In genomic region chr1:60132985-60133673, GRCh38 we compare ENCODE assay signal across 11 cellular contexts. TPM values are rescaled to one million over a fixed set of nuclear protein-coding genes. Genes with fewer than 3 reads are reported as not detected.
DNase-seq lines count a peak whose midpoint lies in the region; ATAC-seq and TF ChIP-seq lines count a peak whose summit lies in the region.
"Had no signal": no experiment of that assay in that cellular context is flagged by ENCODE, and none has a peak within 500 bp of the region (broad histone marks: within the 10 kb centered on the region; RNA-seq: fewer than 3 reads in every experiment).

No MANE protein-coding gene starts in this region.

- no peaks in the 10 kb centered on the region for H3K36me3 Mint-ChIP-seq in activated naive CD4-positive, alpha-beta T cell treated with anti-CD3 and anti-CD28 coated beads, Interleukin-2, amount 50 U/mL, for 72 hours
- H3K36me3 Mint-ChIP-seq in activated naive CD4-positive, alpha-beta T cell treated with anti-CD3 and anti-CD28 coated beads for 36 hours (ENCODE audit: low read depth) = no peaks in the 10 kb centered on the region
- H3K36me3 Mint-ChIP-seq: activated CD4-positive, alpha-beta memory T cell treated with anti-CD3 and anti-CD28 coated beads for 36 hours had no signal

- H3K9ac ChIP-seq in SK-N-MC (ENCODE audit: insufficient read length) = no peak overlapping the region

- peaks cover 0 to 13% (median 4%) of the 10 kb centered on the region in 4 donors for H3K4me1 ChIP-seq in transverse colon

- peak overlapping the region; percentile 89 for H3K27ac ChIP-seq in SK-N-MC
- no peak overlapping the region for H3K27ac ChIP-seq in transverse colon

- no peaks in the 10 kb centered on the region for H3K9me3 ChIP-seq in SK-N-MC (ENCODE audit: low read depth, low read length)
- H3K9me3 ChIP-seq in transverse colon = no peaks in the 10 kb centered on the region

- no peaks in the 10 kb centered on the region for H3K9me3 Mint-ChIP-seq in activated naive CD4-positive, alpha-beta T cell treated with anti-CD3 and anti-CD28 coated beads, Interleukin-2, amount 50 U/mL, for 72 hours
- no peaks in the 10 kb centered on the region for H3K9me3 Mint-ChIP-seq in activated naive CD4-positive, alpha-beta T cell treated with anti-CD3 and anti-CD28 coated beads for 36 hours
- H3K9me3 Mint-ChIP-seq: activated CD4-positive, alpha-beta memory T cell treated with anti-CD3 and anti-CD28 coated beads for 36 hours had no signal

- H3K36me3 ChIP-seq in SK-N-MC (ENCODE audit: insufficient read depth, low read length) = no peaks in the 10 kb centered on the region
- H3K36me3 ChIP-seq in transverse colon = no peaks in the 10 kb centered on the region

- CTCF ChIA-PET in activated naive CD4-positive, alpha-beta T cell treated with anti-CD3 and anti-CD28 coated beads for 36 hours (lab: Charles Lee) = no interaction called here

- in situ Hi-C loops in transverse colon (cut with MboI; ENCODE audit: low pct_ligation_motif_present in 1 of 4, low pct_unique_long_range_greater_than_20kb in 1 of 4, low sequenced_read_pairs in 3 of 4) = loop anchor here in 1 of 4 donors (25.0 kb wide), 1 partner anchor 904 kb away; no protein-coding TSS in a partner anchor

- TF ChIP-seq CTCF in fibroblast of pulmonary artery (IDR thresholded peaks at IDR 0.05; ENCODE audit: low read length, missing control alignments) (no peak), transverse colon (IDR thresholded peaks at IDR 0.05) (no peak)

- H3K4me3 ChIP-seq in SK-N-MC (peak overlapping the region; percentile 67), fibroblast of pulmonary artery (replicated peaks; ENCODE audit: low read depth, low read length) (no peak overlapping the region), transverse colon (no peak overlapping the region)

- H3K27me3 ChIP-seq in transverse colon = no peaks in the 10 kb centered on the region

- no peak overlapping the region for H3K4me3 Mint-ChIP-seq in activated naive CD4-positive, alpha-beta T cell treated with anti-CD3 and anti-CD28 coated beads for 36 hours
- H3K4me3 Mint-ChIP-seq: activated CD4-positive, alpha-beta memory T cell treated with anti-CD3 and anti-CD28 coated beads for 36 hours had no signal

- intact Hi-C loops in activated naive CD4-positive, alpha-beta T cell treated with anti-CD3 and anti-CD28 coated beads for 36 hours (cut with micrococcal nuclease) = no loop called here
- intact Hi-C loops in transverse colon (cut with DNase I; ENCODE audit: low total_unique reads) = no loop called here

- H3K27ac Mint-ChIP-seq in activated naive CD4-positive, alpha-beta T cell treated with anti-CD3 and anti-CD28 coated beads, Interleukin-2, amount 50 U/mL, for 72 hours = peak overlapping the region; percentile 12 to 39
- no peak overlapping the region for H3K27ac Mint-ChIP-seq in activated naive CD4-positive, alpha-beta T cell treated with anti-CD3 and anti-CD28 coated beads for 36 hours
- H3K27ac Mint-ChIP-seq: activated CD4-positive, alpha-beta memory T cell treated with anti-CD3 and anti-CD28 coated beads for 36 hours had no signal

- ATAC-seq in activated naive CD4-positive, alpha-beta T cell treated with anti-CD3 and anti-CD28 coated beads, Interleukin-2, amount 50 U/mL, for 72 hours = no peak
- ATAC-seq: left lobe of liver had no signal

- peaks cover 4% of the 10 kb centered on the region for H3K4me1 Mint-ChIP-seq in activated naive CD4-positive, alpha-beta T cell treated with anti-CD3 and anti-CD28 coated beads for 36 hours (ENCODE audit: low read depth)

- no peak for TF ChIP-seq EP300 in transverse colon (IDR thresholded peaks at IDR 0.05; ENCODE audit: low read depth)

- no peak for DNase-seq in activated naive CD4-positive, alpha-beta T cell treated with anti-CD3 and anti-CD28 coated beads, Interleukin-2, amount 50 U/mL, for 72 hours (ENCODE audit: low spot score in 2 of 2)
- DNase-seq in activated naive CD4-positive, alpha-beta T cell treated with anti-CD3 and anti-CD28 coated beads for 36 hours = no peak
- peak; percentile 73 for DNase-seq in SK-N-MC (ENCODE audit: low read depth, low spot score)
- DNase-seq in fibroblast of pulmonary artery (ENCODE audit: low read depth) = peak; percentile 68
- peak; percentile 13 for DNase-seq in transverse colon
- no peak for DNase-seq in NCI-H1048 (lab: John Stamatoyannopoulos, UW)
- DNase-seq in NCI-H187 treated with DMSO at 0.1 percent for 48 hours (lab: John Stamatoyannopoulos, UW) = no peak
- no peak for DNase-seq in DMS79 (lab: John Stamatoyannopoulos, UW)
- DNase-seq: activated CD4-positive, alpha-beta memory T cell treated with anti-CD3 and anti-CD28 coated beads for 36 hours; C1 segment of cervical spinal cord had no signal

- H3K27me3 Mint-ChIP-seq in activated naive CD4-positive, alpha-beta T cell treated with anti-CD3 and anti-CD28 coated beads for 36 hours (ENCODE audit: low read depth) = peaks cover 4% of the 10 kb centered on the region

- no peak for TF ChIP-seq POLR2A in transverse colon (IDR thresholded peaks at IDR 0.05)

- WGBS in transverse colon (ENCODE audit: low coverage in 1 of 2), 2 donors = 35 to 38% methylated on average over 8 to 9 of the region's 9 CpGs

RNA-seq across cellular contexts. Expression of gene C1orf87, which starts 59.6 kb away (rescaled TPM):
- total RNA-seq in activated naive CD4-positive, alpha-beta T cell treated with anti-CD3 and anti-CD28 coated beads, Interleukin-2, amount 50 U/mL, for 72 hours = not detected
- not detected for total RNA-seq in activated naive CD4-positive, alpha-beta T cell treated with anti-CD3 and anti-CD28 coated beads for 36 hours
- under 1 TPM in 1 of 4 donors, not detected in 3; 0.40 TPM for total RNA-seq in transverse colon
- total RNA-seq: activated CD4-positive, alpha-beta memory T cell treated with anti-CD3 and anti-CD28 coated beads for 36 hours; left lobe of liver had no signal

Comparison
In these comparisons a context has a peak if more than half of its experiments do, and no peak if none do; other contexts are left out.
1. DNase-seq: peak in SK-N-MC (single experiment), fibroblast of pulmonary artery (single experiment) and transverse colon (single experiment); none in activated naive CD4-positive, alpha-beta T cell treated with anti-CD3 and anti-CD28 coated beads, Interleukin-2, amount 50 U/mL, for 72 hours (0 of 2), activated naive CD4-positive, alpha-beta T cell treated with anti-CD3 and anti-CD28 coated beads for 36 hours (single experiment), NCI-H1048 (single experiment), NCI-H187 treated with DMSO at 0.1 percent for 48 hours (single experiment) and DMS79 (single experiment).